25 cellular contexts compared by ENCODE assay signal in genomic region chr12:29653286-29653685, GRCh38.
DNase-seq lines count a peak whose midpoint lies in the region; ATAC-seq, FAIRE-seq and TF ChIP-seq lines count a peak whose summit lies in the region.
"Had no signal": no experiment of that assay in that cellular context is flagged by ENCODE, and none has a peak within 500 bp of the region (broad histone marks: within the 10 kb centered on the region; RNA-seq: fewer than 3 reads in every experiment).

No MANE protein-coding gene starts in this region.

- H3K27ac Mint-ChIP-seq in neural crest cell (ENCODE audit: unreplicated experiment) (peak overlapping the region; percentile 87), T-helper 17 cell (no peak overlapping the region), HFFc6 (no peak overlapping the region)
- H3K27ac Mint-ChIP-seq: CD14-positive monocyte; CD4-positive, alpha-beta memory T cell; CD4-positive, CD25-positive, alpha-beta regulatory T cell; CD8-positive, alpha-beta memory T cell had no signal

- no peak for ATAC-seq in T-helper 17 cell

- peaks cover 45% of the 10 kb centered on the region for H3K4me1 Mint-ChIP-seq in neural crest cell
- H3K4me1 Mint-ChIP-seq in T-helper 17 cell = no peaks in the 10 kb centered on the region
- H3K4me1 Mint-ChIP-seq in HFFc6 (ENCODE audit: low read depth) = no peaks in the 10 kb centered on the region
- H3K4me1 Mint-ChIP-seq: CD14-positive monocyte; CD4-positive, alpha-beta memory T cell; CD4-positive, CD25-positive, alpha-beta regulatory T cell; CD8-positive, alpha-beta memory T cell had no signal

- no peaks in the 10 kb centered on the region for H3K27me3 Mint-ChIP-seq in neural crest cell (ENCODE audit: low read depth)
- H3K27me3 Mint-ChIP-seq in T-helper 17 cell = peaks cover 1% of the 10 kb centered on the region
- H3K27me3 Mint-ChIP-seq in HFFc6 (ENCODE audit: insufficient read depth) = no peaks in the 10 kb centered on the region

- in situ Hi-C loops in SK-MEL-5 (cut with HindIII; ENCODE audit: low pct_unique_long_range_greater_than_20kb, low sequenced_read_pairs) = no loop called here

- H3K4me3 Mint-ChIP-seq in neural crest cell (no peak overlapping the region), T-helper 17 cell (no peak overlapping the region), HFFc6 (no peak overlapping the region)
- H3K4me3 Mint-ChIP-seq: CD14-positive monocyte; CD4-positive, alpha-beta memory T cell; CD4-positive, CD25-positive, alpha-beta regulatory T cell; CD8-positive, alpha-beta memory T cell had no signal

- no peaks in the 10 kb centered on the region for H3K27me3 ChIP-seq in bronchial epithelial cell (ENCODE audit: control insufficient read depth, insufficient read depth, low read length)
- H3K27me3 ChIP-seq: BE2C, BLaER1 had no signal

- peak; percentile 66 for FAIRE-seq in bronchial epithelial cell (lab: Jason Lieb, UNC)
- FAIRE-seq: A204.1, D721Med, G401.6, GM12892, GM18507 had no signal

- DNase-seq in COLO829 (ENCODE audit: low spot score) (peak; percentile 63), SK-MEL-5 (ENCODE audit: low read depth, low spot score) (peak; percentile 78), bronchial epithelial cell (ENCODE audit: low read depth) (no peak), neural crest cell (ENCODE audit: low read depth, low spot score) (no peak), T-helper 17 cell (no peak), HFFc6 (no peak), NCI-H510A treated with DMSO at 0.1 percent for 48 hours (lab: John Stamatoyannopoulos, UW) (no peak)
- DNase-seq: 8988T; ACHN; BE2C; C1 segment of cervical spinal cord; Caco-2; Calu3; CD4-positive, alpha-beta memory T cell; CD4-positive, CD25-positive, alpha-beta regulatory T cell; CD8-positive, alpha-beta memory T cell; DMS79 treated with DMSO at 0.1 percent for 48 hours; GF-D8 had no signal

- TF ChIP-seq CTCF in bronchial epithelial cell (IDR thresholded peaks at IDR 0.05; ENCODE audit: insufficient read depth, low read length, severe bottlenecking) (no peak), neural crest cell (conservative IDR thresholded peaks at IDR 0.05) (no peak), HFFc6 (IDR thresholded peaks at IDR 0.05) (no peak)

- no peaks in the 10 kb centered on the region for H3K9me3 ChIP-seq in T-helper 17 cell (ENCODE audit: control insufficient read depth, low read length, poor library complexity, severe bottlenecking)
- H3K9me3 ChIP-seq: BE2C, BLaER1, Caco-2 had no signal

- H3K9me3 Mint-ChIP-seq in neural crest cell = peaks cover 23% of the 10 kb centered on the region
- peaks cover 44% of the 10 kb centered on the region for H3K9me3 Mint-ChIP-seq in HFFc6

- H3K36me3 ChIP-seq in bronchial epithelial cell (ENCODE audit: control insufficient read depth, insufficient read depth, low read length) = no peaks in the 10 kb centered on the region
- H3K36me3 ChIP-seq: BE2C, BLaER1 had no signal

- H3K36me3 Mint-ChIP-seq in neural crest cell (ENCODE audit: low read depth) = peaks cover 33% of the 10 kb centered on the region
- H3K36me3 Mint-ChIP-seq in T-helper 17 cell (ENCODE audit: low read depth) = no peaks in the 10 kb centered on the region
- no peaks in the 10 kb centered on the region for H3K36me3 Mint-ChIP-seq in HFFc6 (ENCODE audit: low read depth)
- H3K36me3 Mint-ChIP-seq: CD4-positive, alpha-beta memory T cell; CD4-positive, CD25-positive, alpha-beta regulatory T cell; CD8-positive, alpha-beta memory T cell had no signal

- no peak overlapping the region for H3K4me3 ChIP-seq in bronchial epithelial cell (ENCODE audit: low read depth, low read length)
- H3K4me3 ChIP-seq: BLaER1 had no signal

Comparison
In these comparisons a context has a peak if more than half of its experiments do, and no peak if none do; other contexts are left out.
1. DNase-seq: peak in COLO829 (single experiment) and SK-MEL-5 (single experiment); none in bronchial epithelial cell (single experiment), neural crest cell (single experiment), T-helper 17 cell (0 of 3), HFFc6 (single experiment) and NCI-H510A treated with DMSO at 0.1 percent for 48 hours (single experiment).